ENCODE assay signal across 8 cellular contexts in the genomic region with DNA sequence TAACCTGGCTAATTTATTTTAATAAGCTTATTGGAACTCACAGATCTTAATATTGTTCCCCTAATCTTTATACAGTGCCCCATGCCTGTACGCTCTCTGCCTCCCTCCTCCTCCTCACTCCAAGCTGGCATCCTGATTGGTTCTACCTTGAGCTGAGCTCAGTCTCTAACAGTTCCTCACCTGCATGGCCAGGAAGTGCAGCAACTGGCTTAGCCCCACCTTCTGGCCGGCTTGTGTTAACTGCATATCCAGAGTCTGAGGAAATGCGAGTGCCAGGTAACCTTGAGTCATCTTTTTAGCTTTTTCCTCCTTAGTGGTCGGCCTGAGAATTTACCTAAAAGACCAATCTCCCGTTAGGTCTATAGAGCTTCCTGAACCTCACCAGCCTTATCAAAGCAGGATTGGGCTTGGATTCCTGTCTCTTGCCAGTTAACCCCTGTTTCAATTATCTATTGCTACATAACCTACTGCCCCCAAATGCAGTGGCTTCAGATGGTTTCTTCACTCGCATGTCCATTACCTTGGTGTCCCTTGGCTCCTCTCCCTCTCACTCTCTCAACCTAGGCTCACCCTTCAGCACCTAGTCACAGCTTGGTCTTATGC.
DNase-seq lines count a peak whose midpoint lies in the region; ATAC-seq, FAIRE-seq and TF ChIP-seq lines count a peak whose summit lies in the region.

No MANE protein-coding gene starts in this region.

- no peaks in the 10 kb centered on the region for H3K79me2 ChIP-seq in mammary epithelial cell (ENCODE audit: insufficient read depth, low read length)

- no peak overlapping the region for H3K9ac ChIP-seq in mammary epithelial cell (ENCODE audit: insufficient read depth, low read length)

- DNase-seq in NCI-H82 (lab: John Stamatoyannopoulos, UW) (peak; percentile 61), NCI-H82 treated with DMSO at 0.1 percent for 48 hours (lab: John Stamatoyannopoulos, UW; ENCODE audit: unreplicated experiment) (no peak), HPDE6-E6E7 (ENCODE audit: extremely low spot score) (peak; percentile 71), T-helper 1 cell (peak; percentile 21 to 44 (median 29)), mammary epithelial cell (peak; percentile 83), omental fat pad (ENCODE audit: low spot score) (no peak), AML-193 (lab: John Stamatoyannopoulos, UW) (no peak), HTR-8/SVneo (ENCODE audit: insufficient read length, low spot score) (no peak)

- intact Hi-C loops in mammary epithelial cell (cut with micrococcal nuclease): loop anchor here (1.0 to 2.0 kb wide), 3 partner anchors 92 to 201 kb away; no protein-coding TSS in a partner anchor

- CTCF ChIA-PET in mammary epithelial cell (lab: Charles Lee; ENCODE audit: low non-redundant PET): interaction anchor here (0.5 to 1.1 kb wide), 8 partner anchors 21 to 691 kb away, joined by 3 to 9 read pairs (median 4); no protein-coding TSS in a partner anchor

- peak; percentile 31 for ATAC-seq in omental fat pad (ENCODE audit: low FRiP score)

- 31% methylated on average over 6 of the region's 6 CpGs for WGBS in mammary epithelial cell (ENCODE audit: low coverage, missing lambda C conversion rate)

- no peak overlapping the region for H3K4me3 ChIP-seq in mammary epithelial cell (replicated peaks in 1 of 3; ENCODE audit: insufficient read depth in 1 of 3, low read depth in 2 of 3, low read length in 3 of 3)

- H2AFZ ChIP-seq in mammary epithelial cell (ENCODE audit: low read depth, low read length): peak overlapping the region; percentile 12

- H3K4me1 ChIP-seq in mammary epithelial cell (ENCODE audit: insufficient read depth, low read length): peaks cover 4% of the 10 kb centered on the region

- H3K4me2 ChIP-seq in mammary epithelial cell (ENCODE audit: insufficient read depth, low read depth, low read length): no peak overlapping the region

- in situ Hi-C loops in mammary epithelial cell (cut with MboI; ENCODE audit: low sequenced_read_pairs in 2 of 2): loop anchor here in 1 of 2 donors (10.0 kb wide), 1 partner anchor 202 kb away; no protein-coding TSS in a partner anchor

- H3K9me3 ChIP-seq in mammary epithelial cell (replicated peaks; ENCODE audit: insufficient read depth, low read length): no peaks in the 10 kb centered on the region

- FAIRE-seq in HTR-8/SVneo (lab: Jason Lieb, UNC): no peak

- no TSS peak for BruUV-seq in mammary epithelial cell (replicated peaks; lab: Mats Ljungman, UMichigan)

- H3K36me3 ChIP-seq in mammary epithelial cell (ENCODE audit: insufficient read depth, low read length): no peaks in the 10 kb centered on the region

- no peaks in the 10 kb centered on the region for H3K27me3 ChIP-seq in mammary epithelial cell (ENCODE audit: insufficient read depth, low read length)

- TF ChIP-seq CTCF in mammary epithelial cell (conservative IDR thresholded peaks at IDR 0.05 in 1 of 2, IDR thresholded peaks at IDR 0.05 in 1 of 2; ENCODE audit: extremely low read depth in 1 of 2, insufficient read depth in 1 of 2, low read depth in 1 of 2, low read length in 2 of 2) (peak; percentile 82 to 94), omental fat pad (IDR thresholded peaks at IDR 0.05) (no peak)

- dilution Hi-C loops in mammary epithelial cell (cut with HindIII; ENCODE audit: low sequenced_read_pairs): loop anchor here (25.0 kb wide), 1 partner anchor 425 kb away; no protein-coding TSS in a partner anchor

- H4K20me1 ChIP-seq in mammary epithelial cell (ENCODE audit: insufficient read depth, low read length): no peaks in the 10 kb centered on the region

- H3K27ac ChIP-seq in mammary epithelial cell (ENCODE audit: insufficient read depth, low read depth, low read length): no peak overlapping the region

Comparison
In these comparisons a context has a peak if more than half of its experiments do, and no peak if none do; other contexts are left out.
1. DNase-seq: peak in NCI-H82 (single experiment), HPDE6-E6E7 (single experiment), T-helper 1 cell (5 of 5) and mammary epithelial cell (single experiment); none in NCI-H82 treated with DMSO at 0.1 percent for 48 hours (single experiment), omental fat pad (single experiment), AML-193 (0 of 2) and HTR-8/SVneo (single experiment).
2. CTCF ChIP-seq: peak in mammary epithelial cell (2 of 2); none in omental fat pad (0 of 3).